In the genomic region with DNA sequence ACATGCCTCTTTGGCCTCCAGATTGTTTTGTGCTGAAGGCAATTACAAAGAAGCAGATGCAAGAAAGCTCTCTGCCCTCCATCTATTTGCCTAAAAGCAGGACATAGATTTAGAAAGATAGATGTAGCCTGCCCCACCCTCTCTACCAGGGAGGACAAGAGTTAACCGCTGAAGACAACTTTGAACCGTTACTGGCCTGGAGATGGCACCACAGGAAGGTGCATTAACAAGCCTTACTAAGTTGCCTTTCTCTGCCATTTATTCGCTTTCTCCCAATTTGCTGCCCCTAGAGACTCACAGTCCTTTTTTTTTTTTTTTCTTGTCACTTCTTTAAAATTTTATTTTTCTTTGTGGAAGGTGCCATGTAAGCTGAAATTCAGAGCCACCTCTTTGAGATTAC, we compare ENCODE assay signal across 17 cellular contexts. TPM values are rescaled to one million over a fixed set of nuclear protein-coding genes. Genes with fewer than 3 reads are reported as not detected.
A peak's percentile ranks its signal among the peaks of the same experiment; 100 is the strongest.
DNase-seq lines count a peak whose midpoint lies in the region; ATAC-seq and TF ChIP-seq lines count a peak whose summit lies in the region.
"Had no signal": no experiment of that assay in that cellular context is flagged by ENCODE, and none has a peak within 500 bp of the region (broad histone marks: within the 10 kb centered on the region; RNA-seq: fewer than 3 reads in every experiment).

No MANE protein-coding gene starts in this region.

- peaks cover 23 to 38% (median 27%) of the 10 kb centered on the region in 4 donors for H3K4me1 Mint-ChIP-seq in naive thymus-derived CD8-positive, alpha-beta T cell

- H3K27me3 Mint-ChIP-seq in naive thymus-derived CD8-positive, alpha-beta T cell = no peaks in the 10 kb centered on the region

- H3K27me3 ChIP-seq in A673 (replicated peaks; ENCODE audit: insufficient read depth, low read depth, low read length, poor library complexity) = no peaks in the 10 kb centered on the region
- peaks cover 3% of the 10 kb centered on the region; the same call in 1 of the 2 replicates for H3K27me3 ChIP-seq in Panc1 (ENCODE audit: control insufficient read depth, insufficient read depth, low read length)
- no peaks in the 10 kb centered on the region for H3K27me3 ChIP-seq in foreskin keratinocyte
- H3K27me3 ChIP-seq: BLaER1 had no signal

- peaks cover 0 to 3% (median 2%) of the 10 kb centered on the region in 3 donors for H3K36me3 Mint-ChIP-seq in naive thymus-derived CD8-positive, alpha-beta T cell
- H3K36me3 Mint-ChIP-seq: brain had no signal

- no peak overlapping the region for H3K27ac ChIP-seq in A673 (ENCODE audit: low read depth, low read length, poor library complexity, severe bottlenecking)
- no peak overlapping the region for H3K27ac ChIP-seq in Panc1 (ENCODE audit: low read length)
- H3K27ac ChIP-seq in foreskin keratinocyte = no peak overlapping the region
- H3K27ac ChIP-seq: BLaER1, prostate gland had no signal

- intact Hi-C loops in A673 (cut with micrococcal nuclease; ENCODE audit: unreplicated experiment) = loop anchor here (5.0 kb wide), 1 partner anchor 376 kb away; no protein-coding TSS in a partner anchor
- intact Hi-C loops in Panc1 (cut with micrococcal nuclease; ENCODE audit: unreplicated experiment) = no loop called here

- H3K36me3 ChIP-seq in A673 (ENCODE audit: insufficient read depth, low read length, poor library complexity, severe bottlenecking) = no peaks in the 10 kb centered on the region
- H3K36me3 ChIP-seq in Panc1 (ENCODE audit: control insufficient read depth, insufficient read depth, low read length) = no peaks in the 10 kb centered on the region
- H3K36me3 ChIP-seq: BLaER1, prostate gland had no signal

- ATAC-seq in Panc1 = no peak
- no peak for ATAC-seq in foreskin keratinocyte
- ATAC-seq in GM21737 (IDR thresholded peaks at IDR 0.05; ENCODE audit: unreplicated experiment) = no peak
- ATAC-seq in naive thymus-derived CD8-positive, alpha-beta T cell = no peak
- ATAC-seq: stimulated activated naive CD8-positive, alpha-beta T cell treated with anti-CD3 and anti-CD28 coated beads, Interleukin-15, Interleukin-2, amounts not matched to agents 100 U/mL and 50 U/mL, for 24 hours had no signal

- in situ Hi-C loops in GM13977 (cut with MboI; ENCODE audit: low pct_unique_long_range_greater_than_20kb, low sequenced_read_pairs, unreplicated experiment) (loop anchor here (10.0 to 25.0 kb wide), 2 partner anchors 368 to 734 kb away; a partner anchor contains a TSS), Panc1 (cut with HindIII; ENCODE audit: low pct_unique_long_range_greater_than_20kb, low sequenced_read_pairs) (no loop called here)

- CTCF ChIA-PET in A673 (lab: Charles Lee) (no interaction called here), Panc1 (lab: Charles Lee) (interaction anchor here (0.7 to 1.1 kb wide), 2 partner anchors 11 to 419 kb away, joined by 4 to 6 read pairs; no protein-coding TSS in a partner anchor)

- H3K27ac Mint-ChIP-seq in naive thymus-derived CD8-positive, alpha-beta T cell = peak overlapping the region in 1 of 10 donors; percentile 14

- no TSS peak for BruUV-seq in A673 (replicated peaks; lab: Mats Ljungman, UMichigan)
- no TSS peak for BruUV-seq in Panc1 (replicated peaks; lab: Mats Ljungman, UMichigan)

- H3K4me3 Mint-ChIP-seq in naive thymus-derived CD8-positive, alpha-beta T cell = no peak overlapping the region
- H3K4me3 Mint-ChIP-seq: brain had no signal

- H3K9me3 Mint-ChIP-seq in naive thymus-derived CD8-positive, alpha-beta T cell = peaks cover 0 to 13% (median 2%) of the 10 kb centered on the region in 9 donors

- no peaks in the 10 kb centered on the region for H3K4me1 ChIP-seq in A673 (ENCODE audit: insufficient read depth, low read length, poor library complexity, severe bottlenecking)
- H3K4me1 ChIP-seq in Panc1 (ENCODE audit: control insufficient read depth, insufficient read depth, low read length) = no peaks in the 10 kb centered on the region
- no peaks in the 10 kb centered on the region for H3K4me1 ChIP-seq in foreskin keratinocyte
- H3K4me1 ChIP-seq: prostate gland had no signal

- DNase-seq in A673 (ENCODE audit: low spot score) (peak; percentile 27), GM13977 (ENCODE audit: low spot score) (peak; percentile 32), Panc1 (ENCODE audit: low read depth, low spot score) (no peak), foreskin keratinocyte (no peak), HPDE6-E6E7 (ENCODE audit: extremely low spot score) (no peak)
- DNase-seq in stimulated activated CD4-positive, alpha-beta T cell treated with anti-CD3 and anti-CD28 coated beads, Interleukin-15, amount 100 ng/mL, for 24 hours = no peak
- DNase-seq in naive thymus-derived CD8-positive, alpha-beta T cell = no peak
- DNase-seq: activated CD4-positive, CD25-positive, alpha-beta regulatory T cell treated with anti-CD3 and anti-CD28 coated beads, Interleukin-2, amount 50 U/mL, for 72 hours; midbrain; NCI-H1417 treated with DMSO at 0.1 percent for 48 hours; NCI-H69; stimulated activated CD4-positive, alpha-beta T cell treated with anti-CD3 and anti-CD28 coated beads, Interleukin-2, amount 100 ng/mL, for 48 hours; stimulated activated naive CD8-positive, alpha-beta T cell treated with anti-CD3 and anti-CD28 coated beads, Interleukin-15, Interleukin-2, amounts not matched to agents 100 U/mL and 50 U/mL, for 24 hours had no signal

- TF ChIP-seq CTCF in A673 (conservative IDR thresholded peaks at IDR 0.05; ENCODE audit: low read depth, low read length) (peak; percentile 28; the same call in 1 of the 2 replicates), GM13977 (IDR thresholded peaks at IDR 0.05; ENCODE audit: extremely low read depth, insufficient read depth, missing control alignments) (peak; percentile 30), Panc1 (IDR thresholded peaks at IDR 0.05) (peak; percentile 13; the same call in 1 of the 2 replicates), foreskin keratinocyte (conservative IDR thresholded peaks at IDR 0.05) (peak; percentile 35)

- H3K4me3 ChIP-seq in A673 (ENCODE audit: low read depth, low read length, poor library complexity, severe bottlenecking) = no peak overlapping the region
- no peak overlapping the region for H3K4me3 ChIP-seq in Panc1 (ENCODE audit: low read depth in 2 of 2, low read length in 2 of 2)
- H3K4me3 ChIP-seq: BLaER1, prostate gland had no signal

- H3K9me3 ChIP-seq in A673 (ENCODE audit: low read depth, low read length, poor library complexity, severe bottlenecking) = no peaks in the 10 kb centered on the region
- H3K9me3 ChIP-seq in Panc1 (ENCODE audit: control insufficient read depth, insufficient read depth, low read depth, low read length) = no peaks in the 10 kb centered on the region
- H3K9me3 ChIP-seq: prostate gland had no signal

- POLR2A ChIA-PET in A673 (lab: Charles Lee; ENCODE audit: low non-redundant PET) (no interaction called here), Panc1 (lab: Charles Lee) (no interaction called here)
- POLR2A ChIA-PET in naive thymus-derived CD8-positive, alpha-beta T cell (lab: Charles Lee) = no interaction called here

RNA-seq across cellular contexts. Expression of a gene that starts 28.8 kb away (rescaled TPM):
- total RNA-seq in A673 (2021) (2.3 and 3.0 TPM in 2 replicates), Panc1 (2021; ENCODE audit: unreplicated experiment) (4.4 TPM), foreskin keratinocyte (2.4 and 3.5 TPM in 2 replicates)
- 1.7 TPM for polyA plus RNA-seq in Panc1 (2012; ENCODE audit: insufficient read length)
- 1.7 and 2.5 TPM in 2 replicates for polyA plus RNA-seq in foreskin keratinocyte
- total RNA-seq in naive thymus-derived CD8-positive, alpha-beta T cell = 1 to 10 TPM; 5.6 to 7.1 TPM
- polyA plus RNA-seq in naive thymus-derived CD8-positive, alpha-beta T cell = 1 to 10 TPM; 5.8 to 6.7 (median 6.4) TPM

Comparison
In these comparisons a context has a peak if more than half of its experiments do, and no peak if none do; other contexts are left out.
1. DNase-seq: peak in A673 (single experiment) and GM13977 (single experiment); none in Panc1 (single experiment), foreskin keratinocyte (0 of 2), stimulated activated CD4-positive, alpha-beta T cell treated with anti-CD3 and anti-CD28 coated beads, Interleukin-15, amount 100 ng/mL, for 24 hours (single experiment), naive thymus-derived CD8-positive, alpha-beta T cell (0 of 10) and HPDE6-E6E7 (single experiment).
2. Peak in every context shown above with its lines, with median percentiles within 50 percentile points of each other: CTCF ChIP-seq.